ENCODE assay signal across 18 cellular contexts in the genomic region with DNA sequence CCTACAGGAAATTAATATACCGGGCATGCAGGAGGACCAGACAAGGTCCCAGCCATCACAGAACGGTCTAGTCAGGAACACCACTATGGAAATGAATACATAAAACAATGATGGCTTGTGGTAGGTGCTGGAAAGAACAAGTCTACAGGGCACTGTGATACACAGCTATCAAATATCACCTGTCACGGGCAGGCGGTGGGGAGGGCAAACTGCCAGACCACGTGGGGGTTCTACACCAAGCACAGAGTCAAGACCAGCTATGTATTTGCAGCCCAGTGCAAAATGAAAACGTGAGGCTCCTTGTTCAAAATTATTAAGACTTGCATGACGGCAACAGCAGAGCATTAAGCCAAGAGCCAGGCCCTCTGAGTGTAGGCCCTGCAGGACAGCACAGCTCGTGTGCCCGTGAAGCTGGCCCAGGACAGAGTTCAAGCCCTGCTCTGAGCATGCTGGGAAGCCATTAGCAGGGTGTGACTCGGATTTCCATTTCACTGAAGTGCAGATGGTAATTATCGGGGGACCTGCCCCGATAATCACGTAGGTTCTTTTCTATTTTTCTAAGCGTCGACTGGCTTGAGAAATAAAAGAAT.
DNase-seq lines count a peak whose midpoint lies in the region; ATAC-seq, FAIRE-seq and TF ChIP-seq lines count a peak whose summit lies in the region.
"Had no signal": no experiment of that assay in that cellular context is flagged by ENCODE, and none has a peak within 500 bp of the region (broad histone marks: within the 10 kb centered on the region; RNA-seq: fewer than 3 reads in every experiment).

No MANE protein-coding gene starts in this region.

- no peak overlapping the region for H3K4me3 ChIP-seq in transverse colon
- H3K4me3 ChIP-seq: heart right ventricle, spleen had no signal

- DNase-seq in NCI-H1105 treated with DMSO at 0.1 percent for 48 hours (lab: John Stamatoyannopoulos, UW) (peak; percentile 60), NCI-H1105 (lab: John Stamatoyannopoulos, UW) (no peak), H9 (no peak), NCI-H2171 treated with DMSO at 0.1 percent for 48 hours (lab: John Stamatoyannopoulos, UW) (peak; percentile 69), islet precursor cell (peak; percentile 50), urothelium cell line (ENCODE audit: low spot score) (no peak), transverse colon (no peak)
- DNase-seq: activated gamma-delta T cell, anterior cingulate cortex, heart right ventricle, spleen, trophoblast cell had no signal

- H2BK15ac ChIP-seq in H9 (ENCODE audit: low read depth, low read length), result no peak overlapping the region

- H4K20me1 ChIP-seq in H9 (ENCODE audit: control insufficient read depth, insufficient read depth, insufficient read length), result no peaks in the 10 kb centered on the region

- H4K5ac ChIP-seq in H9 (ENCODE audit: insufficient read length, low read depth, low read length), result no peak overlapping the region

- WGBS in H9 (ENCODE audit: extremely low coverage, insufficient read length, low lambda C conversion rate), result no CpG with 5 or more reads among the region's 15 CpGs
- WGBS in transverse colon (ENCODE audit: low coverage in 1 of 2), 2 donors, result 41% methylated on average over 15 of the region's 15 CpGs; no CpG with 5 or more reads in 1 of the 2 donors

- H3K79me1 ChIP-seq in H9 (ENCODE audit: insufficient read depth, low read depth, low read length, poor library complexity, severe bottlenecking), result no peaks in the 10 kb centered on the region

- H2BK20ac ChIP-seq in H9 (ENCODE audit: low read depth, low read length, poor library complexity, severe bottlenecking), result no peak overlapping the region

- H3K36me3 ChIP-seq in transverse colon, result no peaks in the 10 kb centered on the region
- H3K36me3 ChIP-seq: heart right ventricle, spleen had no signal

- H3K4me2 ChIP-seq in H9 (ENCODE audit: insufficient read depth, insufficient read length, low read length), result no peak overlapping the region

- H3K4me1 Mint-ChIP-seq in H9, result peaks cover 33 to 49% of the 10 kb centered on the region in 2 experiments
- H3K4me1 Mint-ChIP-seq: neural crest cell had no signal

- no peak overlapping the region for H3K14ac ChIP-seq in H9 (ENCODE audit: insufficient read depth, low read length)

- no peak for TF ChIP-seq POLR2A in transverse colon (IDR thresholded peaks at IDR 0.05)

- H2AK5ac ChIP-seq in H9 (ENCODE audit: insufficient read length, low read length), result no peak overlapping the region

- no peaks in the 10 kb centered on the region for H3K36me3 Mint-ChIP-seq in H9 (ENCODE audit: insufficient read depth in 1 of 3, low read depth in 3 of 3)

- TF ChIP-seq CTCF in H9 (conservative IDR thresholded peaks at IDR 0.05) (no peak), transverse colon (IDR thresholded peaks at IDR 0.05) (no peak)

- no peak overlapping the region for H2BK12ac ChIP-seq in H9 (ENCODE audit: insufficient read length, low read depth, low read length)

- no peak for TF ChIP-seq EP300 in transverse colon (IDR thresholded peaks at IDR 0.05; ENCODE audit: low read depth)

- peaks cover 44% of the 10 kb centered on the region for H3K27me3 Mint-ChIP-seq in H9 (ENCODE audit: low read depth)

- H3K18ac ChIP-seq in H9 (ENCODE audit: insufficient read length, low read depth, low read length), result no peak overlapping the region

- H3K23ac ChIP-seq in H9 (ENCODE audit: insufficient read length, low read depth, low read length), result no peak overlapping the region

- H3K27ac ChIP-seq in H9 (ENCODE audit: insufficient read length, low read depth, low read length) (no peak overlapping the region), transverse colon (no peak overlapping the region)
- H3K27ac ChIP-seq: heart right ventricle, spleen had no signal

- H3K9me3 ChIP-seq in H9 (ENCODE audit: control insufficient read depth, low read depth, low read length) (no peaks in the 10 kb centered on the region), transverse colon (no peaks in the 10 kb centered on the region)
- H3K9me3 ChIP-seq: heart right ventricle, spleen had no signal

- intact Hi-C loops in transverse colon (cut with DNase I; ENCODE audit: low total_unique reads), result no loop called here

- peaks cover 13% of the 10 kb centered on the region for H3K4me1 ChIP-seq in H9 (ENCODE audit: insufficient read depth, low read length)
- H3K4me1 ChIP-seq in transverse colon, result no peaks in the 10 kb centered on the region
- H3K4me1 ChIP-seq: heart right ventricle, spleen had no signal

- no peaks in the 10 kb centered on the region for H3K79me2 ChIP-seq in H9 (ENCODE audit: insufficient read depth, low read length)

- H3K23me2 ChIP-seq in H9 (ENCODE audit: insufficient read length, low read depth, low read length, poor library complexity, severe bottlenecking), result no peaks in the 10 kb centered on the region

- peak overlapping the region in 1 of 2 experiments; percentile 45; a peak in 3 of 5 replicates for H3K4me3 Mint-ChIP-seq in H9
- H3K4me3 Mint-ChIP-seq: neural crest cell had no signal

- ATAC-seq in GM18520 (IDR thresholded peaks at IDR 0.05; ENCODE audit: unreplicated experiment), result no peak
- ATAC-seq: activated CD4-positive, CD25-positive, alpha-beta regulatory T cell treated with anti-CD3 and anti-CD28 coated beads, Interleukin-2, amount 50 U/mL, for 24 hours had no signal

- H3K56ac ChIP-seq in H9 (ENCODE audit: insufficient read length, low read depth, low read length), result no peak overlapping the region

- H2AFZ ChIP-seq in H9 (ENCODE audit: low read length), result no peak overlapping the region

- in situ Hi-C loops in transverse colon (cut with MboI; ENCODE audit: low pct_ligation_motif_present in 1 of 4, low pct_unique_long_range_greater_than_20kb in 1 of 4, low sequenced_read_pairs in 3 of 4), result no loop called here

- H3K9me3 Mint-ChIP-seq in H9, result no peaks in the 10 kb centered on the region
- H3K9me3 Mint-ChIP-seq: neural crest cell had no signal

- no peak overlapping the region for H3K4ac ChIP-seq in H9 (ENCODE audit: low read depth, low read length)

- H3K9ac ChIP-seq in H9 (ENCODE audit: extremely low read depth, insufficient read length, low read length), result no peak overlapping the region

- H2BK5ac ChIP-seq in H9 (ENCODE audit: insufficient read length, low read length), result no peak overlapping the region

- no peak overlapping the region for H4K91ac ChIP-seq in H9 (ENCODE audit: insufficient read length, low read depth, low read length)

- H3K27me3 ChIP-seq in H9 (ENCODE audit: insufficient read depth, low read length) (no peaks in the 10 kb centered on the region), transverse colon (no peaks in the 10 kb centered on the region)

- H3T11ph ChIP-seq in H9 (ENCODE audit: low read length), result no peak overlapping the region

- FAIRE-seq in urothelium cell line (lab: Jason Lieb, UNC), result no peak
- FAIRE-seq: A204.1, HTR-8/SVneo, keratinocyte had no signal

- H3K27ac Mint-ChIP-seq in H9, result peak overlapping the region in 2 of 3 experiments; percentile 38 to 60; a peak in 2 of 7 replicates

- H2BK120ac ChIP-seq in H9 (ENCODE audit: low read depth, low read length, poor library complexity, severe bottlenecking), result no peak overlapping the region

- no peak overlapping the region for H4K8ac ChIP-seq in H9 (replicated peaks; ENCODE audit: insufficient read length, low read depth, low read length)

Comparison
In these comparisons a context has a peak if more than half of its experiments do, and no peak if none do; other contexts are left out.
1. DNase-seq: peak in NCI-H1105 treated with DMSO at 0.1 percent for 48 hours (single experiment), NCI-H2171 treated with DMSO at 0.1 percent for 48 hours (single experiment) and islet precursor cell (single experiment); none in NCI-H1105 (single experiment), H9 (single experiment), urothelium cell line (single experiment) and transverse colon (single experiment).